22 cellular contexts compared by ENCODE assay signal in the genomic region with DNA sequence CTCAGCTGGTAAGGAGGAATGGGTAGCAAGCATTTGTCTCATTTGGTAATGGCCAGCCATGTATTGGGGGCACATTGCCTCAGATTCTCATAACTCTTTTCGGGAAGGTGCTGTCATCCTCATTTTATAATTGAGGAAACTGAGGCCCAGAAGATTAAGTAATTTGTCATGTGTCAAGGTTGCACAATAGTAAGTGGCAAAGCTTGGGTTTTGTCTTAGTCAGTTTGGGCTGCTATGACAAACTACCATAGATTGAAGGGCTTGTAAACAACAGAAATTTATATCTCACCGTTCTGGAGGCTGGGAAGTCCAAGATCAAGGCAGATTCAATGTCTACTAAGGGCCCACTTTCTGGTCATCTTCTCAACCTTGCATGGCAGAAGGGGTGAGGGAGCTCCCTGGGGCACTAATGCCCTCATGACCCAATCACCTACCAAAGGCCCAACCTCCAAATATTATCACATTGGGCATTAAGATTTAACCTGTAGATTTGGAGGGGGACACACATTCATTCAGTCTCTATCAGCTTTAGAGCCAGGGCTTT.
"Had no signal": no experiment of that assay in that cellular context is flagged by ENCODE, and none has a peak within 500 bp of the region (broad histone marks: within the 10 kb centered on the region; RNA-seq: fewer than 3 reads in every experiment).

No MANE protein-coding gene starts in this region.

- H3K9me3 Mint-ChIP-seq: activated CD8-positive, alpha-beta T cell treated with anti-CD3 and anti-CD28 coated beads for 36 hours; activated naive CD8-positive, alpha-beta T cell treated with anti-CD3 and anti-CD28 coated beads, Interleukin-2, amount 10 ng/mL, durations not matched to agents 7 days and 5 days; activated T-cell treated with anti-CD3 and anti-CD28 coated beads, Interleukin-2, amount 50 U/mL, for 72 hours; activated T-helper 2 cell treated with anti-CD3 and anti-CD28 coated beads, Interferon-gamma antibody, Interleukin-2, Interleukin-4, amounts not matched to agents 10 μg/mL and 5 μg/mL and 100 μg/mL, durations not matched to agents 14 hours and 24 hours and 36 hours; T-helper 1 cell treated with Interleukin-12 subunit alpha and Interleukin-12 subunit beta and Interleukin-4 antibody, amounts not matched to agents 30 μg/mL and 1 μg/mL, for 36 hours had no signal

- ATAC-seq: activated CD8-positive, alpha-beta T cell treated with anti-CD3 and anti-CD28 coated beads for 36 hours; activated T-cell treated with anti-CD3 and anti-CD28 coated beads, Interleukin-2, amount 50 U/mL, for 72 hours; SK-N-SH treated with all-trans-retinoic acid at 6 μM for 48 hours had no signal

- H3K36me3 Mint-ChIP-seq: activated naive CD8-positive, alpha-beta T cell treated with anti-CD3 and anti-CD28 coated beads, Interleukin-2, amount 10 ng/mL, durations not matched to agents 7 days and 5 days had no signal

- FAIRE-seq: bronchial epithelial cell had no signal

- H3K27me3 ChIP-seq: adrenal gland, SJCRH30 had no signal

- H3K27ac ChIP-seq: SJCRH30 had no signal

- H3K27me3 Mint-ChIP-seq: activated CD8-positive, alpha-beta T cell treated with anti-CD3 and anti-CD28 coated beads for 36 hours had no signal

- H3K4me3 ChIP-seq: adrenal gland, SJCRH30 had no signal

- H3K36me3 ChIP-seq: adrenal gland, SJCRH30 had no signal

- H3K27ac Mint-ChIP-seq: activated CD8-positive, alpha-beta T cell treated with anti-CD3 and anti-CD28 coated beads for 36 hours; activated naive CD8-positive, alpha-beta T cell treated with anti-CD3 and anti-CD28 coated beads, Interleukin-2, amount 10 ng/mL, durations not matched to agents 7 days and 5 days; activated T-cell treated with anti-CD3 and anti-CD28 coated beads, Interleukin-2, amount 50 U/mL, for 72 hours; activated T-helper 2 cell treated with anti-CD3 and anti-CD28 coated beads, Interferon-gamma antibody, Interleukin-2, Interleukin-4, amounts not matched to agents 10 μg/mL and 5 μg/mL and 100 μg/mL, durations not matched to agents 14 hours and 24 hours and 36 hours; T-helper 1 cell treated with Interleukin-12 subunit alpha and Interleukin-12 subunit beta and Interleukin-4 antibody, amounts not matched to agents 30 μg/mL and 1 μg/mL, for 36 hours had no signal

- H3K4me3 Mint-ChIP-seq: activated CD8-positive, alpha-beta T cell treated with anti-CD3 and anti-CD28 coated beads for 36 hours; activated naive CD8-positive, alpha-beta T cell treated with anti-CD3 and anti-CD28 coated beads, Interleukin-2, amount 10 ng/mL, durations not matched to agents 7 days and 5 days; activated T-cell treated with anti-CD3 and anti-CD28 coated beads, Interleukin-2, amount 50 U/mL, for 72 hours; T-helper 1 cell treated with Interleukin-12 subunit alpha and Interleukin-12 subunit beta and Interleukin-4 antibody, amounts not matched to agents 30 μg/mL and 1 μg/mL, for 36 hours had no signal

- H3K9me3 ChIP-seq: adrenal gland, SJCRH30 had no signal

- DNase-seq: activated CD4-positive, alpha-beta T cell treated with anti-CD3 and anti-CD28 coated beads for 4 hours; activated CD8-positive, alpha-beta memory T cell treated with anti-CD3 and anti-CD28 coated beads, Interleukin-2, amount 50 U/mL, for 4 hours; activated CD8-positive, alpha-beta T cell treated with anti-CD3 and anti-CD28 coated beads for 36 hours; activated naive CD4-positive, alpha-beta T cell treated with anti-CD3 and anti-CD28 coated beads, Interleukin-2, amount 50 U/mL, for 16 hours; activated naive CD8-positive, alpha-beta T cell treated with anti-CD3 and anti-CD28 coated beads, Interleukin-2, amount 10 ng/mL, durations not matched to agents 7 days and 5 days; activated T-cell treated with anti-CD3 and anti-CD28 coated beads, Interleukin-2, amount 50 U/mL, for 72 hours; aorta; NCI-H1105 treated with DMSO at 0.1 percent for 48 hours; NCI-H146; NCI-H187 treated with DMSO at 0.1 percent for 48 hours; NCI-H2081 treated with DMSO at 0.1 percent for 48 hours; NCI-H524 treated with DMSO at 0.1 percent for 48 hours; NCI-H774; OCI-M1; RPMI8226; SJCRH30; SW 1271 had no signal
